24 cellular contexts compared by ENCODE assay signal in genomic region chr10:19328582-19328981, GRCh38.
"Had no signal": no experiment of that assay in that cellular context is flagged by ENCODE, and none has a peak within 500 bp of the region (broad histone marks: within the 10 kb centered on the region; RNA-seq: fewer than 3 reads in every experiment).

No MANE protein-coding gene starts in this region.

- H3K27ac ChIP-seq: coronary artery, esophagus muscularis mucosa, gastrocnemius medialis, heart right ventricle, left lung, lower lobe of right lung had no signal

- H3K36me3 ChIP-seq: esophagus muscularis mucosa, gastrocnemius medialis, heart right ventricle, left lung, lower lobe of right lung had no signal

- FAIRE-seq: colon, endometrium, islet of Langerhans, keratinocyte had no signal

- ATAC-seq: effector memory CD8-positive, alpha-beta T cell; gastrocnemius medialis; heart right ventricle; left cardiac atrium; left lung; left ventricle myocardium superior; lower lobe of right lung; mucosa of descending colon; naive thymus-derived CD8-positive, alpha-beta T cell had no signal

- H3K27me3 ChIP-seq: esophagus muscularis mucosa, gastrocnemius medialis, heart right ventricle, left lung had no signal

- DNase-seq: effector CD8-positive, alpha-beta T cell; effector memory CD8-positive, alpha-beta T cell; endodermal cell; foreskin fibroblast; foreskin melanocyte; gastrocnemius medialis; glutamatergic neuron; head of caudate nucleus; heart right ventricle; hippocampal formation; left cardiac atrium; left lung; left ventricle myocardium superior; lower lobe of right lung; mesenchymal stem cell; mucosa of descending colon; naive B cell; naive thymus-derived CD8-positive, alpha-beta T cell had no signal

- H3K9me3 ChIP-seq: esophagus muscularis mucosa, gastrocnemius medialis, heart right ventricle, left lung, lower lobe of right lung, mucosa of descending colon had no signal

- H3K4me3 ChIP-seq: coronary artery, esophagus muscularis mucosa, gastrocnemius medialis, heart right ventricle, left lung, lower lobe of right lung, mucosa of descending colon had no signal

- H3K4me1 ChIP-seq: esophagus muscularis mucosa, gastrocnemius medialis, heart right ventricle, left lung, lower lobe of right lung had no signal
